ENCODE assay signal across 8 cellular contexts in genomic region chr19:48468806-48469055, GRCh38. TPM values are rescaled to one million over a fixed set of nuclear protein-coding genes. Genes with fewer than 3 reads are reported as not detected.
DNase-seq lines count a peak whose midpoint lies in the region; ATAC-seq, FAIRE-seq and TF ChIP-seq lines count a peak whose summit lies in the region.

No MANE protein-coding gene starts in this region.

- DNase-seq in activated naive CD4-positive, alpha-beta T cell treated with anti-CD3 and anti-CD28 coated beads, Interleukin-2, amount 50 U/mL, for 16 hours = no peak
- DNase-seq in astrocyte (ENCODE audit: low read depth) (no peak), lower lobe of right lung (no peak), upper lobe of right lung (no peak), HuH-7.5 (ENCODE audit: low spot score) (no peak)

- H4K20me1 ChIP-seq in astrocyte (ENCODE audit: insufficient read depth, low read length) = peaks cover 40% of the 10 kb centered on the region

- peaks cover 40% of the 10 kb centered on the region for H3K79me2 ChIP-seq in astrocyte (ENCODE audit: insufficient read depth, low read length)

- no peak for TF ChIP-seq CTCF in astrocyte (IDR thresholded peaks at IDR 0.05; ENCODE audit: insufficient read depth, low read depth, low read length)
- no peak for TF ChIP-seq CTCF in lower lobe of right lung (IDR thresholded peaks at IDR 0.05)
- no peak for TF ChIP-seq CTCF in upper lobe of right lung (IDR thresholded peaks at IDR 0.05)

- H3K4me1 ChIP-seq in astrocyte (ENCODE audit: insufficient read depth, low read length) = peaks cover 24% of the 10 kb centered on the region
- H3K4me1 ChIP-seq in lower lobe of right lung = peaks cover 30% of the 10 kb centered on the region
- peaks cover 13% of the 10 kb centered on the region for H3K4me1 ChIP-seq in upper lobe of right lung

- H3K9me3 ChIP-seq in astrocyte (ENCODE audit: insufficient read depth, low read depth, low read length) = no peaks in the 10 kb centered on the region
- no peaks in the 10 kb centered on the region for H3K9me3 ChIP-seq in lower lobe of right lung
- H3K9me3 ChIP-seq in upper lobe of right lung = no peaks in the 10 kb centered on the region

- H3K36me3 ChIP-seq in astrocyte (ENCODE audit: insufficient read depth, low read length) (peaks cover 27% of the 10 kb centered on the region), lower lobe of right lung (peaks cover 37% of the 10 kb centered on the region), upper lobe of right lung (peaks cover 34% of the 10 kb centered on the region)

- H3K9ac ChIP-seq in astrocyte (ENCODE audit: low read length) = peak overlapping the region; percentile 60

- H3K4me3 Mint-ChIP-seq in activated naive CD4-positive, alpha-beta T cell treated with anti-CD3 and anti-CD28 coated beads, Interleukin-2, amount 50 U/mL, for 24 hours = peak overlapping the region; percentile 97
- H3K4me3 Mint-ChIP-seq in astrocyte (ENCODE audit: unreplicated experiment) = peak overlapping the region; percentile 92

- H3K36me3 Mint-ChIP-seq in activated naive CD4-positive, alpha-beta T cell treated with anti-CD3 and anti-CD28 coated beads, Interleukin-2, amount 50 U/mL, for 24 hours = peaks cover 2% of the 10 kb centered on the region
- peaks cover 29% of the 10 kb centered on the region for H3K36me3 Mint-ChIP-seq in astrocyte (ENCODE audit: low read depth, unreplicated experiment)

- H3K4me3 ChIP-seq in astrocyte (ENCODE audit: insufficient read depth, low read depth, low read length) (peak overlapping the region; percentile 34), lower lobe of right lung (peak overlapping the region; percentile 99), upper lobe of right lung (peak overlapping the region; percentile 51)

- peak overlapping the region; percentile 48 for H2AFZ ChIP-seq in astrocyte (ENCODE audit: low read depth, low read length)

- H3K4me1 Mint-ChIP-seq in activated naive CD4-positive, alpha-beta T cell treated with anti-CD3 and anti-CD28 coated beads, Interleukin-2, amount 50 U/mL, for 24 hours = peaks cover 31% of the 10 kb centered on the region
- peaks cover 16% of the 10 kb centered on the region for H3K4me1 Mint-ChIP-seq in astrocyte (ENCODE audit: low read depth, unreplicated experiment)

- no peaks in the 10 kb centered on the region for H3K9me3 Mint-ChIP-seq in activated naive CD4-positive, alpha-beta T cell treated with anti-CD3 and anti-CD28 coated beads, Interleukin-2, amount 50 U/mL, for 24 hours
- peaks cover 5% of the 10 kb centered on the region for H3K9me3 Mint-ChIP-seq in astrocyte (ENCODE audit: unreplicated experiment)

- H3K27me3 ChIP-seq in astrocyte (ENCODE audit: insufficient read depth, low read length) (no peaks in the 10 kb centered on the region), lower lobe of right lung (ENCODE audit: low read depth) (no peaks in the 10 kb centered on the region), upper lobe of right lung (no peaks in the 10 kb centered on the region)

- no peak for FAIRE-seq in astrocyte (lab: Jason Lieb, UNC)

- intact Hi-C loops in lower lobe of right lung (cut with DNase I) (no loop called here), upper lobe of right lung (cut with DNase I) (no loop called here)

- no peaks in the 10 kb centered on the region for H3K27me3 Mint-ChIP-seq in activated naive CD4-positive, alpha-beta T cell treated with anti-CD3 and anti-CD28 coated beads, Interleukin-2, amount 50 U/mL, for 24 hours
- no peaks in the 10 kb centered on the region for H3K27me3 Mint-ChIP-seq in astrocyte (ENCODE audit: low read depth, unreplicated experiment)

- peak overlapping the region; percentile 79 for H3K4me2 ChIP-seq in astrocyte (ENCODE audit: low read length)

- H3K27ac ChIP-seq in astrocyte (ENCODE audit: low read depth, low read length) (peak overlapping the region; percentile 56), lower lobe of right lung (peak overlapping the region; percentile 47), upper lobe of right lung (peak overlapping the region; percentile 76)

- H3K27ac Mint-ChIP-seq in activated naive CD4-positive, alpha-beta T cell treated with anti-CD3 and anti-CD28 coated beads, Interleukin-2, amount 50 U/mL, for 24 hours = peak overlapping the region; percentile 94
- peak overlapping the region; percentile 95 for H3K27ac Mint-ChIP-seq in astrocyte (ENCODE audit: unreplicated experiment)

- no peak for ATAC-seq in lower lobe of right lung
- no peak for ATAC-seq in upper lobe of right lung
- no peak for ATAC-seq in HG02840 (IDR thresholded peaks at IDR 0.05; ENCODE audit: low FRiP score, unreplicated experiment)
- ATAC-seq in HG03139 (IDR thresholded peaks at IDR 0.05; ENCODE audit: unreplicated experiment) = no peak

RNA-seq across cellular contexts. Expression of gene CYTH2, which starts 0.4 kb away (rescaled TPM):
- total RNA-seq in astrocyte (62.4 and 67.1 TPM in 2 replicates), lower lobe of right lung (75.2 TPM), upper lobe of right lung (60.7 TPM)

RNA-seq across cellular contexts. Expression of gene KCNJ14, which starts 13.4 kb away (rescaled TPM):
- total RNA-seq in astrocyte (1.4 TPM in 2 replicates), lower lobe of right lung (0.71 TPM), upper lobe of right lung (1.1 TPM)

RNA-seq across cellular contexts. Expression of gene GRWD1, which starts 22.9 kb away (rescaled TPM):
- total RNA-seq in astrocyte = 35.6 and 41.4 TPM in 2 replicates
- 25.8 TPM for total RNA-seq in lower lobe of right lung
- total RNA-seq in upper lobe of right lung = 27.1 TPM

RNA-seq across cellular contexts. Expression of gene LMTK3, which starts 42.9 kb away (rescaled TPM):
- total RNA-seq in astrocyte (6.2 TPM in 2 replicates), lower lobe of right lung (7.1 TPM), upper lobe of right lung (7.1 TPM)

Comparison
In these comparisons a context has a peak if more than half of its experiments do, and no peak if none do; other contexts are left out.
1. H3K4me3 ChIP-seq: peak in every context shown above with its lines; median percentile 99 in lower lobe of right lung; 51 in upper lobe of right lung; 34 in astrocyte.